Comparison of ENCODE assay signal across 11 cellular contexts in the genomic region with DNA sequence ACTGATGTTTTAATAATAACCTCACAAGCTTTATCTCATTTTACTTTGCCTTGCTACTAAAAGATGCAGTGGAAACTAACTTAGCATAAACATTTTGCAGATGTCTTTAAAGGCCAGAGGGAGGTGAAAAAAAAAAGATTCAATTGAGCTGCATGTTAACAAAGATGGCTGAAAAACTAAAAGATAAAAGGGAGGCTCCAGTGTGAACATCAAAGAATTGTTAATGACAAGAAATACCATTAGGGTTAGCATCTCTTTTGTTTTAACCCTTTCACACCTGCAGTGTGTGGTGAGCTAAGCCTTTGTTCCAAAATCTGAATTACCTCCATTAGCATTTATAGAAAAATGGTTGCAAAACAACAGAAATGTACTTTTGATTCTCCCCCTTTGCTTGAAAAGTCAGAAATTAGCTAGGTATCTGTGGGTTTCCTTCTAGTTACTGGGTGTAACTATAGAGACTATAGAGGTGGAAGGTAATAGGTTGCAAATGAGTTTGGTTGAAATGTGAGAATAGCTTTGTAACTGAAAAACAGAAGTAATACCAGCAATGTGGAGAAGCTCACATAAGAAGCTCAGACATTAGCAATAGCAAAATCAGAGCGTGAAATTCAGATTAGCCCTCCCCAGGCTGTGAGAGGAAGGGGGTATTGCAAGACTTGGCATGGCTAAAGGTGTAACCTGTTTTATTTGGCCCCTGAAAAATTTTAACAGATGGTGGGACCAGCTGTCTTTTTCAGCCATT. TPM values are rescaled to one million over a fixed set of nuclear protein-coding genes. Genes with fewer than 3 reads are reported as not detected.
DNase-seq lines count a peak whose midpoint lies in the region; ATAC-seq and TF ChIP-seq lines count a peak whose summit lies in the region.
"Had no signal": no experiment of that assay in that cellular context is flagged by ENCODE, and none has a peak within 500 bp of the region (broad histone marks: within the 10 kb centered on the region; RNA-seq: fewer than 3 reads in every experiment).

No MANE protein-coding gene starts in this region.

- ATAC-seq in GM19025 (IDR thresholded peaks at IDR 0.05; ENCODE audit: low read depth, unreplicated experiment) (peak; percentile 87), HCT116 (no peak)

- H4K20me1 ChIP-seq in HCT116 (ENCODE audit: insufficient read depth), result no peaks in the 10 kb centered on the region

- H3K36me3 ChIP-seq in HCT116 (ENCODE audit: control insufficient read depth in 1 of 2, insufficient read depth in 2 of 2, low read length in 2 of 2) (no peaks in the 10 kb centered on the region), HUES48 (ENCODE audit: control insufficient read depth, insufficient read depth, low read length) (no peaks in the 10 kb centered on the region), mesendoderm (ENCODE audit: control insufficient read depth, insufficient read depth, low read length) (no peaks in the 10 kb centered on the region)
- H3K36me3 ChIP-seq: upper lobe of left lung had no signal

- no peak overlapping the region for H3K4me2 ChIP-seq in HCT116 (ENCODE audit: low read length)
- H3K4me2 ChIP-seq in mesendoderm (ENCODE audit: low read length), result no peak overlapping the region

- H2BK15ac ChIP-seq in mesendoderm (replicated peaks; ENCODE audit: low read depth), result peak overlapping the region; percentile 74

- peak overlapping the region; percentile 49 for H3K56ac ChIP-seq in mesendoderm (ENCODE audit: low read length)

- no peak overlapping the region for H3K9ac ChIP-seq in HCT116 (ENCODE audit: low read length)
- peak overlapping the region; percentile 48 for H3K9ac ChIP-seq in HUES48 (ENCODE audit: low read depth, low read length)
- H3K9ac ChIP-seq in mesendoderm (ENCODE audit: low read length), result no peak overlapping the region

- CTCF ChIA-PET in HCT116 (lab: Charles Lee), result interaction anchor here (1.0 to 1.4 kb wide), 2 partner anchors 24 to 271 kb away, joined by 3 read pairs; no protein-coding TSS in a partner anchor

- H3K9me3 Mint-ChIP-seq in chondrocyte (ENCODE audit: low read depth), result no peaks in the 10 kb centered on the region
- H3K9me3 Mint-ChIP-seq: naive B cell had no signal

- peak overlapping the region; percentile 84 for H3K18ac ChIP-seq in mesendoderm (ENCODE audit: low read length)

- DNase-seq in HCT116 (ENCODE audit: low read depth, low spot score) (no peak), mesendoderm (peak; percentile 89), chondrocyte (ENCODE audit: low spot score) (no peak)
- no peak for DNase-seq in activated T-cell treated with anti-CD3 and anti-CD28 coated beads, Interleukin-2, amount 50 U/mL, for 48 hours
- no peak for DNase-seq in stimulated activated CD4-positive, alpha-beta T cell treated with anti-CD3 and anti-CD28 coated beads, Interleukin-2, amount 100 ng/mL, for 24 hours
- DNase-seq: naive B cell; stimulated activated CD4-positive, alpha-beta T cell treated with anti-CD3 and anti-CD28 coated beads, Interleukin-2, amount 100 ng/mL, for 48 hours; upper lobe of left lung had no signal

- peak overlapping the region; percentile 56 for H2AFZ ChIP-seq in HCT116 (ENCODE audit: low read depth, low read length, poor library complexity, severe bottlenecking)

- H3K4me3 ChIP-seq in HCT116 (replicated peaks in 1 of 2; ENCODE audit: low read depth in 1 of 2, low read length in 2 of 2) (no peak overlapping the region), HUES48 (ENCODE audit: low read depth, low read length) (peak overlapping the region; percentile 30), mesendoderm (ENCODE audit: low read length) (no peak overlapping the region)

- H3K27me3 Mint-ChIP-seq in chondrocyte (ENCODE audit: low read depth), result peaks cover 19% of the 10 kb centered on the region

- BruUV-seq in HCT116 (replicated peaks; lab: Mats Ljungman, UMichigan), result no TSS peak

- no peak overlapping the region for H3K23ac ChIP-seq in mesendoderm (ENCODE audit: low read length)

- no peaks in the 10 kb centered on the region for H3K9me2 ChIP-seq in HCT116 (ENCODE audit: insufficient read depth)

- TF ChIP-seq POLR2A in HCT116 (IDR thresholded peaks at IDR 0.05; ENCODE audit: borderline replicate concordance, extremely low read depth, insufficient read depth, insufficient read length), result no peak

- no peak overlapping the region for H2BK5ac ChIP-seq in mesendoderm (ENCODE audit: low read length)

- RAD21 ChIA-PET in HCT116 (lab: Charles Lee; ENCODE audit: low non-redundant PET in 1 of 2, low total read pairs in 2 of 2, uncharacterized antibody in 2 of 2, unreplicated experiment in 2 of 2), result interaction anchor here in 1 of 2 experiments (0.6 kb wide), 1 partner anchor 213 kb away, joined by 3 read pairs; no protein-coding TSS in a partner anchor

- H2BK120ac ChIP-seq in mesendoderm (ENCODE audit: low read depth, low read length), result peak overlapping the region; percentile 96

- no peak overlapping the region for H3K27ac Mint-ChIP-seq in chondrocyte (ENCODE audit: unreplicated experiment)
- H3K27ac Mint-ChIP-seq: naive B cell had no signal

- H3K79me2 ChIP-seq in HCT116 (ENCODE audit: insufficient read depth, low read length), result no peaks in the 10 kb centered on the region
- H3K79me2 ChIP-seq in mesendoderm (ENCODE audit: control insufficient read depth, insufficient read depth, low read length), result no peaks in the 10 kb centered on the region

- H3K27me3 ChIP-seq in HCT116 (ENCODE audit: insufficient read depth, low read length) (no peaks in the 10 kb centered on the region), HUES48 (ENCODE audit: control insufficient read depth, insufficient read depth, low read length) (no peaks in the 10 kb centered on the region), mesendoderm (ENCODE audit: insufficient read depth, low read length, poor library complexity) (no peaks in the 10 kb centered on the region)
- H3K27me3 ChIP-seq: upper lobe of left lung had no signal

- no peak for TF ChIP-seq RAD21 in HCT116 (IDR thresholded peaks at IDR 0.05; ENCODE audit: low read depth)

- no CpG with 5 or more reads among the region's 1 CpG for WGBS in mesendoderm (ENCODE audit: extremely low coverage, insufficient coverage, low lambda C conversion rate)

- no peak overlapping the region for H4K5ac ChIP-seq in mesendoderm (ENCODE audit: low read length)

- no peaks in the 10 kb centered on the region for H3K36me3 Mint-ChIP-seq in chondrocyte (ENCODE audit: low read depth)
- H3K36me3 Mint-ChIP-seq: naive B cell had no signal

- H3K4me1 ChIP-seq in HCT116 (ENCODE audit: control insufficient read depth in 1 of 2, insufficient read depth in 2 of 2, low read length in 2 of 2), result no peaks in the 10 kb centered on the region
- H3K4me1 ChIP-seq in HUES48 (ENCODE audit: control insufficient read depth, insufficient read depth, low read length), result peaks cover 39% of the 10 kb centered on the region
- H3K4me1 ChIP-seq in mesendoderm (ENCODE audit: control insufficient read depth, low read depth, low read length), result peaks cover 3% of the 10 kb centered on the region
- H3K4me1 ChIP-seq: upper lobe of left lung had no signal

- no peak overlapping the region for H3K4me3 Mint-ChIP-seq in chondrocyte (ENCODE audit: unreplicated experiment)
- H3K4me3 Mint-ChIP-seq: naive B cell had no signal

- H3K4me1 Mint-ChIP-seq in chondrocyte (ENCODE audit: low read depth), result no peaks in the 10 kb centered on the region
- H3K4me1 Mint-ChIP-seq: naive B cell had no signal

- H3K9me3 ChIP-seq in HCT116 (ENCODE audit: control insufficient read depth in 1 of 2, insufficient read depth in 1 of 2, low read depth in 1 of 2, low read length in 2 of 2) (no peaks in the 10 kb centered on the region), HUES48 (ENCODE audit: control insufficient read depth, insufficient read depth, low read length) (no peaks in the 10 kb centered on the region)
- H3K9me3 ChIP-seq: upper lobe of left lung had no signal

- H3K27ac ChIP-seq in HCT116 (ENCODE audit: low read depth, low read length), result no peak overlapping the region
- peak overlapping the region; percentile 92 for H3K27ac ChIP-seq in HUES48 (ENCODE audit: low read depth, low read length)
- peak overlapping the region; percentile 93 for H3K27ac ChIP-seq in mesendoderm (ENCODE audit: low read depth, low read length)

- no peaks in the 10 kb centered on the region for H3K79me1 ChIP-seq in mesendoderm (ENCODE audit: low read length)

- TF ChIP-seq CTCF in HCT116 (IDR thresholded peaks at IDR 0.05 in 2 of 3, conservative IDR thresholded peaks at IDR 0.05 in 1 of 3; ENCODE audit: borderline replicate concordance in 1 of 3, insufficient read depth in 1 of 3, low read depth in 2 of 3, low read length in 2 of 3) (no peak), chondrocyte (IDR thresholded peaks at IDR 0.05) (no peak)

- peak overlapping the region; percentile 65 for H4K8ac ChIP-seq in mesendoderm (ENCODE audit: low read depth, low read length)

- intact Hi-C loops in HCT116 (cut with micrococcal nuclease), result loop anchor here (10.0 kb wide), 1 partner anchor 64 kb away; no protein-coding TSS in a partner anchor

- peak overlapping the region; percentile 86 for H3K4ac ChIP-seq in mesendoderm (ENCODE audit: low read depth, low read length)

- H2AK5ac ChIP-seq in mesendoderm (ENCODE audit: low read length), result no peak overlapping the region

- POLR2A ChIA-PET in HCT116 (lab: Charles Lee), result no interaction called here

TF ChIP-seq in HCT116, 20 proteins besides CTCF, POLR2A, EP300 and RAD21:
- TF ChIP-seq JUND (IDR thresholded peaks at IDR 0.05), result no peak
- TF ChIP-seq ELF1 (IDR thresholded peaks at IDR 0.05; ENCODE audit: borderline replicate concordance, low read depth), result no peak
TF ChIP-seq in HCT116: peak in this region for 0.

RNA-seq across cellular contexts. Expression of a gene that starts 34.8 kb away (rescaled TPM):
- total RNA-seq in HCT116 (2021; ENCODE audit: unreplicated experiment) (0.98 TPM), chondrocyte (not detected in 3 replicates)
- 0.48 and 0.49 TPM in 2 replicates for polyA plus RNA-seq in HCT116 (2012)
- 176 TPM for polyA plus RNA-seq in mesendoderm (2013, experiment 1 of 2)
- polyA plus RNA-seq in mesendoderm (2013, experiment 2 of 2), result 197 TPM
- total RNA-seq: bronchial epithelial cell had no signal
